ENCODE assay signal across 13 cellular contexts in genomic region chr20:47310729-47311128, GRCh38. TPM values are rescaled to one million over a fixed set of nuclear protein-coding genes. Genes with fewer than 3 reads are reported as not detected.
DNase-seq lines count a peak whose midpoint lies in the region; ATAC-seq and TF ChIP-seq lines count a peak whose summit lies in the region.
"Had no signal": no experiment of that assay in that cellular context is flagged by ENCODE, and none has a peak within 500 bp of the region (broad histone marks: within the 10 kb centered on the region; RNA-seq: fewer than 3 reads in every experiment).

No MANE protein-coding gene starts in this region.

- H3K27ac ChIP-seq in muscle layer of colon (ENCODE audit: low read depth, low read length) = peak overlapping the region; percentile 45
- peak overlapping the region; percentile 80 to 90 for H3K27ac ChIP-seq in tibial artery

- H3K4me1 ChIP-seq in muscle layer of colon (ENCODE audit: insufficient read depth, low read length) = peaks cover 36% of the 10 kb centered on the region
- peaks cover 4 to 54% (median 33%) of the 10 kb centered on the region in 4 donors for H3K4me1 ChIP-seq in tibial artery

- H3K9me3 Mint-ChIP-seq in activated naive CD8-positive, alpha-beta T cell treated with anti-CD3 and anti-CD28 coated beads, Interleukin-2, amount 50 U/mL, for 24 hours = no peaks in the 10 kb centered on the region
- no peaks in the 10 kb centered on the region for H3K9me3 Mint-ChIP-seq in activated naive CD8-positive, alpha-beta T cell treated with anti-CD3 and anti-CD28 coated beads for 36 hours
- no peaks in the 10 kb centered on the region for H3K9me3 Mint-ChIP-seq in central memory CD8-positive, alpha-beta T cell

- peaks cover 24% of the 10 kb centered on the region for H3K36me3 Mint-ChIP-seq in activated naive CD8-positive, alpha-beta T cell treated with anti-CD3 and anti-CD28 coated beads, Interleukin-2, amount 50 U/mL, for 24 hours (ENCODE audit: low read depth)
- H3K36me3 Mint-ChIP-seq in activated naive CD8-positive, alpha-beta T cell treated with anti-CD3 and anti-CD28 coated beads for 36 hours = peaks cover 19% of the 10 kb centered on the region
- peaks cover 55% of the 10 kb centered on the region for H3K36me3 Mint-ChIP-seq in central memory CD8-positive, alpha-beta T cell (ENCODE audit: insufficient read depth)

- intact Hi-C loops in tibial artery (cut with DNase I; ENCODE audit: low total_unique reads) = no loop called here

- H3K4me3 Mint-ChIP-seq in activated naive CD8-positive, alpha-beta T cell treated with anti-CD3 and anti-CD28 coated beads, Interleukin-2, amount 50 U/mL, for 24 hours = no peak overlapping the region
- no peak overlapping the region for H3K4me3 Mint-ChIP-seq in activated naive CD8-positive, alpha-beta T cell treated with anti-CD3 and anti-CD28 coated beads for 36 hours
- no peak overlapping the region for H3K4me3 Mint-ChIP-seq in central memory CD8-positive, alpha-beta T cell

- TF ChIP-seq CTCF in tibial artery (IDR thresholded peaks at IDR 0.05) = no peak

- H3K9me3 ChIP-seq in muscle layer of colon (ENCODE audit: low read length) = no peaks in the 10 kb centered on the region
- no peaks in the 10 kb centered on the region for H3K9me3 ChIP-seq in tibial artery

- DNase-seq in activated naive CD8-positive, alpha-beta T cell treated with anti-CD3 and anti-CD28 coated beads, Interleukin-2, amount 50 U/mL, for 24 hours = no peak
- no peak for DNase-seq in activated naive CD8-positive, alpha-beta T cell treated with anti-CD3 and anti-CD28 coated beads for 36 hours
- DNase-seq in central memory CD8-positive, alpha-beta T cell (ENCODE audit: low spot score in 2 of 2) = no peak
- DNase-seq in tibial artery (peak in 1 of 2 donors; percentile 39), UCSD-AML1 (lab: John Stamatoyannopoulos, UW; ENCODE audit: unreplicated experiment) (no peak)
- DNase-seq: effector CD4-positive, alpha-beta T cell; midbrain; NCI-H187; NCI-H524; stimulated activated naive CD4-positive, alpha-beta T cell treated with Interleukin-2 at 50 U/mL for 16 hours had no signal

- H3K27ac Mint-ChIP-seq in activated naive CD8-positive, alpha-beta T cell treated with anti-CD3 and anti-CD28 coated beads, Interleukin-2, amount 50 U/mL, for 24 hours = peak overlapping the region; percentile 19
- no peak overlapping the region for H3K27ac Mint-ChIP-seq in activated naive CD8-positive, alpha-beta T cell treated with anti-CD3 and anti-CD28 coated beads for 36 hours
- peak overlapping the region; percentile 79 for H3K27ac Mint-ChIP-seq in central memory CD8-positive, alpha-beta T cell (ENCODE audit: low read depth)

- peaks cover 28% of the 10 kb centered on the region for H3K4me1 Mint-ChIP-seq in activated naive CD8-positive, alpha-beta T cell treated with anti-CD3 and anti-CD28 coated beads, Interleukin-2, amount 50 U/mL, for 24 hours
- H3K4me1 Mint-ChIP-seq in activated naive CD8-positive, alpha-beta T cell treated with anti-CD3 and anti-CD28 coated beads for 36 hours = peaks cover 25% of the 10 kb centered on the region
- H3K4me1 Mint-ChIP-seq in central memory CD8-positive, alpha-beta T cell = peaks cover 30% of the 10 kb centered on the region

- H3K36me3 ChIP-seq in muscle layer of colon (ENCODE audit: insufficient read depth, low read length) (peaks cover 14% of the 10 kb centered on the region), tibial artery (peaks cover 0 to 6% (median 6%) of the 10 kb centered on the region in 3 donors)

- H3K4me3 ChIP-seq in muscle layer of colon (ENCODE audit: low read depth in 1 of 2, low read length in 2 of 2) (no peak overlapping the region), tibial artery (no peak overlapping the region)

- no peaks in the 10 kb centered on the region for H3K27me3 Mint-ChIP-seq in activated naive CD8-positive, alpha-beta T cell treated with anti-CD3 and anti-CD28 coated beads, Interleukin-2, amount 50 U/mL, for 24 hours
- no peaks in the 10 kb centered on the region for H3K27me3 Mint-ChIP-seq in activated naive CD8-positive, alpha-beta T cell treated with anti-CD3 and anti-CD28 coated beads for 36 hours
- H3K27me3 Mint-ChIP-seq in central memory CD8-positive, alpha-beta T cell = no peaks in the 10 kb centered on the region

- H3K27me3 ChIP-seq in muscle layer of colon (ENCODE audit: control insufficient read depth in 1 of 2, insufficient read depth in 2 of 2, low read length in 2 of 2) = no peaks in the 10 kb centered on the region
- H3K27me3 ChIP-seq in tibial artery = no peaks in the 10 kb centered on the region

- no peak for ATAC-seq in activated naive CD8-positive, alpha-beta T cell treated with anti-CD3 and anti-CD28 coated beads, Interleukin-2, amount 50 U/mL, for 24 hours
- no peak for ATAC-seq in central memory CD8-positive, alpha-beta T cell (replicated peaks; ENCODE audit: extremely low read depth, poor library complexity, severe bottlenecking)
- no peak for ATAC-seq in GM18511 (IDR thresholded peaks at IDR 0.05; ENCODE audit: unreplicated experiment)
- ATAC-seq in GM19395 (IDR thresholded peaks at IDR 0.05; ENCODE audit: unreplicated experiment) = no peak

- no peak overlapping the region for H3K9ac ChIP-seq in muscle layer of colon (ENCODE audit: low read length)

RNA-seq across cellular contexts. Expression of gene ZMYND8, which starts 45.8 kb away (rescaled TPM):
- total RNA-seq in activated naive CD8-positive, alpha-beta T cell treated with anti-CD3 and anti-CD28 coated beads for 36 hours = 10 to 100 TPM; 28.8 to 29.8 TPM
